In the genomic region with DNA sequence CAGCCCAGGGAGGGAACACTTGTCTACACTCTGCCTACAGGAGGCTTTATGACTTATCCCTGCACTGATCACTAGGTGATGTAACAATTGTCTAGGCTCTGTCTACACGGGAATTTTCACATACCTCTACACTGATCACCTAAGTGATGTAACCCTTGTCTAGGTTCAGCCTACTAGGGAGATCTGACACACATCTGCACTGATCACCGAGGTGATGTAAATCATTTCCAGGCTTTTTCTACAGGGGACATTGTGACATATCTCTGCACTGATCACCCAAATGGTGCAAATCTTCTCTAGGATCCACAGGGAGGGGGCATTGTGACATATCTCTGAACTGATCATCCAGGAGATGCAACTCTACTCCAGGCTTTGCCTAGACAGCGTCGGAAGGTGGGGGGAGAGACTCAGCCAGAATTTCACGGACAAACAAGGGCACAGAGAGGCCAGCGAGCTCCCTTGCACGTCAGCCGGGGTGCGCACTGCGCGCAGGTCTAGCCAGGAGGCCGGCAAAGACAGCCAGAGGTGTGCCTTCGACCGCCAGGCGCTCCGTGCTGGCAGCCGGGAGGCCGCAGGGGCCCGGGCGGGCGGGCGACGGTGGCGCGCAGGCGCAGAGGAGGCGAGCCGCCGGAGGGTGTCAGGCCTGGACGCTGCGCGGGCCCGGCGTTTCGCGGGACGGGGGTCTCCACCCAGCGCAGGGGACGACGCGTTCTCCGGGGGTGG, we compare ENCODE assay signal across 8 cellular contexts.
DNase-seq lines count a peak whose midpoint lies in the region; ATAC-seq and TF ChIP-seq lines count a peak whose summit lies in the region.

No MANE protein-coding gene starts in this region.

- no peak for TF ChIP-seq CTCF in astrocyte of the cerebellum (IDR thresholded peaks at IDR 0.05; ENCODE audit: low read depth, low read length, missing control alignments)

- peak; percentile 74 for DNase-seq in RKO (ENCODE audit: low spot score)
- DNase-seq in astrocyte of the cerebellum (ENCODE audit: low read depth) = no peak
- peak; percentile 79 for DNase-seq in iPS-NIHi11 (ENCODE audit: low spot score)
- DNase-seq in stimulated activated CD4-positive, alpha-beta T cell treated with anti-CD3 and anti-CD28 coated beads, Interleukin-12 subunit alpha, Interleukin-12 subunit beta, amount 100 ng/mL, for 4 hours = peak; percentile 61
- no peak for DNase-seq in NCI-H2171 treated with DMSO at 0.1 percent for 48 hours (lab: John Stamatoyannopoulos, UW)
- no peak for DNase-seq in NCI-H524 treated with DMSO at 0.1 percent for 48 hours (lab: John Stamatoyannopoulos, UW)

- no peak for ATAC-seq in GM19467 (IDR thresholded peaks at IDR 0.05; ENCODE audit: unreplicated experiment)

- peak; percentile 48 for TF ChIP-seq POLR2A in GM15510 (IDR thresholded peaks at IDR 0.05; ENCODE audit: borderline replicate concordance, extremely low read depth, insufficient read length)

- H3K4me3 ChIP-seq in astrocyte of the cerebellum (ENCODE audit: low read depth, low read length) = peak overlapping the region; percentile 41

- in situ Hi-C loops in astrocyte of the cerebellum (cut with HindIII; ENCODE audit: low sequenced_read_pairs) = no loop called here

Comparison
In these comparisons a context has a peak if more than half of its experiments do, and no peak if none do; other contexts are left out.
1. DNase-seq: peak in RKO (single experiment), iPS-NIHi11 (single experiment) and stimulated activated CD4-positive, alpha-beta T cell treated with anti-CD3 and anti-CD28 coated beads, Interleukin-12 subunit alpha, Interleukin-12 subunit beta, amount 100 ng/mL, for 4 hours (single experiment); none in astrocyte of the cerebellum (single experiment), NCI-H2171 treated with DMSO at 0.1 percent for 48 hours (single experiment) and NCI-H524 treated with DMSO at 0.1 percent for 48 hours (single experiment).